ENCODE assay signal across 31 cellular contexts in genomic region chr12:113500662-113501435, GRCh38. TPM values are rescaled to one million over a fixed set of nuclear protein-coding genes. Genes with fewer than 3 reads are reported as not detected.
DNase-seq lines count a peak whose midpoint lies in the region; ATAC-seq, FAIRE-seq and TF ChIP-seq lines count a peak whose summit lies in the region.
"Had no signal": no experiment of that assay in that cellular context is flagged by ENCODE, and none has a peak within 500 bp of the region (broad histone marks: within the 10 kb centered on the region; RNA-seq: fewer than 3 reads in every experiment).

No MANE protein-coding gene starts in this region.

- H3K4me2 ChIP-seq in H9 (ENCODE audit: insufficient read depth, insufficient read length, low read length) (peak overlapping the region; percentile 5), GM12878 (ENCODE audit: control insufficient read depth, insufficient read depth) (no peak overlapping the region)
- H3K4me2 ChIP-seq: hepatocyte had no signal

- SMC1A ChIA-PET in GM12878 (lab: Charles Lee; ENCODE audit: uncharacterized antibody, unreplicated experiment), result no interaction called here

- H4K91ac ChIP-seq in H9 (ENCODE audit: insufficient read length, low read depth, low read length), result no peak overlapping the region

- no peaks in the 10 kb centered on the region for H3K79me2 ChIP-seq in H9 (ENCODE audit: insufficient read depth, low read length)
- no peaks in the 10 kb centered on the region for H3K79me2 ChIP-seq in GM12878 (ENCODE audit: control insufficient read depth, insufficient read depth, low read length)
- H3K79me2 ChIP-seq: hepatocyte had no signal

- TF ChIP-seq EP300 in GM12878 (IDR thresholded peaks at IDR 0.05; ENCODE audit: borderline replicate concordance in 1 of 2, control insufficient read depth in 1 of 2, low read depth in 2 of 2, low read length in 2 of 2), result no peak

- H3K4me3 ChIP-seq in GM12878, result no peak overlapping the region
- H3K4me3 ChIP-seq: esophagus squamous epithelium, hepatocyte, left ventricle myocardium inferior had no signal

- peaks cover 30 to 33% of the 10 kb centered on the region in 2 experiments for H3K4me1 Mint-ChIP-seq in H9
- H3K4me1 Mint-ChIP-seq: activated naive CD8-positive, alpha-beta T cell treated with anti-CD3 and anti-CD28 coated beads for 36 hours; mesothelial cell of epicardium; naive thymus-derived CD4-positive, alpha-beta T cell had no signal

- H3K27me3 ChIP-seq in H9 (ENCODE audit: insufficient read depth, low read length) (no peaks in the 10 kb centered on the region), GM12878 (replicated peaks in 1 of 2; ENCODE audit: control insufficient read depth in 2 of 2, insufficient read depth in 2 of 2, low read length in 1 of 2) (no peaks in the 10 kb centered on the region; a peak in 2 of 4 replicates)

- ATAC-seq in GM12878, result no peak
- ATAC-seq in HG02852 (IDR thresholded peaks at IDR 0.05; ENCODE audit: unreplicated experiment), result no peak
- ATAC-seq: naive thymus-derived CD4-positive, alpha-beta T cell had no signal

- H3K56ac ChIP-seq in H9 (ENCODE audit: insufficient read length, low read depth, low read length), result no peak overlapping the region

- TF ChIP-seq POLR2A in GM12878 (IDR thresholded peaks at IDR 0.05; ENCODE audit: low read depth, low read length), result no peak

- RAD21 ChIA-PET in GM12878 (lab: Charles Lee; ENCODE audit: unreplicated experiment), result no interaction called here

- H3K27ac ChIP-seq in H9 (ENCODE audit: insufficient read length, low read depth, low read length), result no peak overlapping the region
- H3K27ac ChIP-seq in GM12878 (ENCODE audit: control insufficient read depth, insufficient read depth), result no peak overlapping the region
- H3K27ac ChIP-seq: esophagus squamous epithelium, hepatocyte, left ventricle myocardium inferior, RWPE1 had no signal

- no peak overlapping the region for H2BK120ac ChIP-seq in H9 (ENCODE audit: low read depth, low read length, poor library complexity, severe bottlenecking)

- no peak overlapping the region for H4K5ac ChIP-seq in H9 (ENCODE audit: insufficient read length, low read depth, low read length)

- peak overlapping the region; percentile 68 to 93 (median 88) for H3K27ac Mint-ChIP-seq in H9
- H3K27ac Mint-ChIP-seq: activated naive CD8-positive, alpha-beta T cell treated with anti-CD3 and anti-CD28 coated beads for 36 hours; mesothelial cell of epicardium; naive thymus-derived CD4-positive, alpha-beta T cell had no signal

- H3K18ac ChIP-seq in H9 (ENCODE audit: insufficient read length, low read depth, low read length), result peak overlapping the region; percentile 73

- H4K20me1 ChIP-seq in H9 (ENCODE audit: control insufficient read depth, insufficient read depth, insufficient read length) (no peaks in the 10 kb centered on the region), GM12878 (ENCODE audit: control insufficient read depth, insufficient read depth) (no peaks in the 10 kb centered on the region)

- no CpG with 5 or more reads among the region's 12 CpGs for WGBS in H9 (ENCODE audit: extremely low coverage, insufficient read length, low lambda C conversion rate)
- 5% methylated on average over 12 of the region's 12 CpGs for WGBS in GM12878 (ENCODE audit: insufficient coverage, insufficient replicate concordance, low lambda C conversion rate, missing lambda C conversion rate)

- H3K14ac ChIP-seq in H9 (ENCODE audit: insufficient read depth, low read length), result peak overlapping the region; percentile 65; the same call in 1 of the 2 replicates

- H2BK15ac ChIP-seq in H9 (ENCODE audit: low read depth, low read length), result no peak overlapping the region

- no peaks in the 10 kb centered on the region for H3K23me2 ChIP-seq in H9 (ENCODE audit: insufficient read length, low read depth, low read length, poor library complexity, severe bottlenecking)

- BruUV-seq in GM12878 (replicated peaks; lab: Mats Ljungman, UMichigan), result no TSS peak

- no peaks in the 10 kb centered on the region for H3K79me1 ChIP-seq in H9 (ENCODE audit: insufficient read depth, low read depth, low read length, poor library complexity, severe bottlenecking)

- POLR2A ChIA-PET in GM12878 (lab: Charles Lee), result no interaction called here

- no peak overlapping the region for H3K23ac ChIP-seq in H9 (ENCODE audit: insufficient read length, low read depth, low read length)

- H3K9me3 ChIP-seq in H9 (ENCODE audit: control insufficient read depth, low read depth, low read length), result no peaks in the 10 kb centered on the region
- no peaks in the 10 kb centered on the region for H3K9me3 ChIP-seq in GM12878 (replicated peaks; ENCODE audit: control insufficient read depth, insufficient read depth, low read length)

- H2AFZ ChIP-seq in H9 (ENCODE audit: low read length), result no peak overlapping the region
- H2AFZ ChIP-seq in GM12878 (ENCODE audit: control insufficient read depth, low read depth, low read length), result no peak overlapping the region
- H2AFZ ChIP-seq: hepatocyte had no signal

- TF ChIP-seq RAD21 in GM12878 (IDR thresholded peaks at IDR 0.05; ENCODE audit: insufficient read depth, low read depth, low read length), result no peak

- no peaks in the 10 kb centered on the region for H3K36me3 ChIP-seq in GM12878 (ENCODE audit: control insufficient read depth in 2 of 2, insufficient read depth in 2 of 2, low read length in 1 of 2)
- H3K36me3 ChIP-seq: esophagus squamous epithelium, left ventricle myocardium inferior had no signal

- no peaks in the 10 kb centered on the region; a peak in 1 of 5 replicates for H3K9me3 Mint-ChIP-seq in H9
- H3K9me3 Mint-ChIP-seq: activated naive CD8-positive, alpha-beta T cell treated with anti-CD3 and anti-CD28 coated beads for 36 hours; mesothelial cell of epicardium had no signal

- no peak overlapping the region for H2AK5ac ChIP-seq in H9 (ENCODE audit: insufficient read length, low read length)

- no peak overlapping the region for H3T11ph ChIP-seq in H9 (ENCODE audit: low read length)

- no peak for TF ChIP-seq CTCF in H9 (conservative IDR thresholded peaks at IDR 0.05)
- no peak for TF ChIP-seq CTCF in GM12878 (IDR thresholded peaks at IDR 0.05 in 2 of 3, conservative IDR thresholded peaks at IDR 0.05 in 1 of 3; ENCODE audit: control insufficient read depth in 2 of 3, extremely low read depth in 1 of 3, insufficient read depth in 1 of 3, low read depth in 3 of 3, low read length in 3 of 3)

- peak overlapping the region; percentile 13 to 70; a peak in 4 of 5 replicates for H3K4me3 Mint-ChIP-seq in H9
- H3K4me3 Mint-ChIP-seq: activated naive CD8-positive, alpha-beta T cell treated with anti-CD3 and anti-CD28 coated beads for 36 hours; mesothelial cell of epicardium; naive thymus-derived CD4-positive, alpha-beta T cell had no signal

- H2BK12ac ChIP-seq in H9 (ENCODE audit: insufficient read length, low read depth, low read length), result no peak overlapping the region

- peak overlapping the region; percentile 62 for H2BK20ac ChIP-seq in H9 (ENCODE audit: low read depth, low read length, poor library complexity, severe bottlenecking)

- DNase-seq in H9, result peak; percentile 67
- peak; percentile 12 for DNase-seq in NCI-H524 treated with DMSO at 0.1 percent for 48 hours (lab: John Stamatoyannopoulos, UW)
- DNase-seq in GM12878 (ENCODE audit: low read depth, low spot score), result no peak
- DNase-seq in iPS-NIHi7 (ENCODE audit: extremely low spot score), result peak; percentile 62
- no peak for DNase-seq in effector CD8-positive, alpha-beta T cell (lab: John Stamatoyannopoulos, UW)
- DNase-seq in DMS114 treated with DMSO at 0.1 percent for 48 hours (lab: John Stamatoyannopoulos, UW; ENCODE audit: unreplicated experiment), result no peak
- no peak for DNase-seq in GDM1 (lab: John Stamatoyannopoulos, UW)
- DNase-seq: activated CD4-positive, alpha-beta T cell treated with anti-CD3 and anti-CD28 coated beads for 1 hour; activated effector memory CD4-positive, alpha-beta T cell treated with Interleukin-2 at 50 U/mL for 16 hours; activated naive CD8-positive, alpha-beta T cell treated with anti-CD3 and anti-CD28 coated beads for 36 hours; aorta; esophagus squamous epithelium; foreskin melanocyte; islet precursor cell; left ventricle myocardium inferior; naive thymus-derived CD4-positive, alpha-beta T cell; NCI-H1436 treated with DMSO at 0.1 percent for 48 hours; NCI-H2171 treated with DMSO at 0.1 percent for 48 hours; NCI-H510A treated with DMSO at 0.1 percent for 48 hours; stimulated activated naive CD4-positive, alpha-beta T cell had no signal

- H4K8ac ChIP-seq in H9 (replicated peaks; ENCODE audit: insufficient read length, low read depth, low read length), result no peak overlapping the region

- no peak overlapping the region; the same call in 1 of the 2 replicates for H3K4ac ChIP-seq in H9 (ENCODE audit: low read depth, low read length)

- H3K4me1 ChIP-seq in H9 (ENCODE audit: insufficient read depth, low read length), result peaks cover 9% of the 10 kb centered on the region; the same call in 1 of the 2 replicates
- no peaks in the 10 kb centered on the region for H3K4me1 ChIP-seq in GM12878 (ENCODE audit: control insufficient read depth, insufficient read depth, low read length)
- H3K4me1 ChIP-seq: esophagus squamous epithelium, left ventricle myocardium inferior had no signal

- intact Hi-C loops in GM12878 (cut with micrococcal nuclease; ENCODE audit: unreplicated experiment), result no loop called here

- peaks cover 0 to 4% (median 0%) of the 10 kb centered on the region in 3 experiments; a peak in 1 of 7 replicates for H3K36me3 Mint-ChIP-seq in H9 (ENCODE audit: insufficient read depth in 1 of 3, low read depth in 3 of 3)
- H3K36me3 Mint-ChIP-seq: activated naive CD8-positive, alpha-beta T cell treated with anti-CD3 and anti-CD28 coated beads for 36 hours; IgD-negative memory B cell; mesothelial cell of epicardium had no signal

- CTCF ChIA-PET in GM12878 (lab: Yijun Ruan, JAX), result no interaction called here

- H3K9ac ChIP-seq in H9 (ENCODE audit: extremely low read depth, insufficient read length, low read length) (no peak overlapping the region), GM12878 (ENCODE audit: control insufficient read depth, insufficient read depth, low read length) (no peak overlapping the region)

- in situ Hi-C loops in GM12878 (cut with MboI), result no loop called here

- FAIRE-seq in GM12878 (lab: Jason Lieb, UNC), result no peak
- FAIRE-seq: endometrium, GM18507 had no signal

- no peak overlapping the region for H2BK5ac ChIP-seq in H9 (ENCODE audit: insufficient read length, low read length)

- H3K27me3 Mint-ChIP-seq in H9 (ENCODE audit: low read depth), result peaks cover 16% of the 10 kb centered on the region

RNA-seq across cellular contexts. Expression of gene LHX5, which starts 29.2 kb away (rescaled TPM):
- total RNA-seq in H9 (2021) (1.9 and 2.1 TPM in 2 replicates), GM12878 (2014; rRNA removed) (not detected in 2 replicates), GM12878 (2014; rRNA removed; fragmentation: Illumina TruSeq; extraction: Trizol) (not detected in 2 replicates), GM12878 (2021) (not detected in 2 replicates)
- not detected in 2 replicates for total RNA-seq in GM12878 (2013; cell fraction: nucleolus; rRNA removed)
- not detected for polyA plus RNA-seq in GM12878 (2011; ENCODE audit: low read depth)
- polyA plus RNA-seq in GM12878 (2011; rRNA removed) (0.03 TPM in 1 of 2 replicates, not detected in the other), GM12878 (2014; fragmentation: Illumina TruSeq; extraction: Trizol) (not detected in 2 replicates), GM12878 (2014; fragmentation: Nextera tagmentation; extraction: Ambion mirVana) (not detected), GM12878 (2014; rRNA removed) (not detected in 2 replicates), GM12878 (2016; fragmentation: Nextera tagmentation; extraction: Ambion mirVana) (not detected)
- 0.01 and 0.05 TPM in 2 replicates for polyA plus RNA-seq in GM12878 (2011; cell fraction: cytosol; rRNA removed)
- polyA plus RNA-seq in GM12878 (2011; cell fraction: nucleus; rRNA removed), result 0.03 TPM in 1 of 2 replicates, not detected in the other
- not detected in 2 replicates for polyA plus RNA-seq in GM12878 (2012)
- not detected in 2 replicates for polyA minus RNA-seq in GM12878 (2011; rRNA and poly(A)+ RNA removed)
- not detected in 2 replicates for polyA minus RNA-seq in GM12878 (2011; cell fraction: cytosol; rRNA and poly(A)+ RNA removed)
- polyA minus RNA-seq in GM12878 (2011; cell fraction: nucleus; rRNA and poly(A)+ RNA removed), result not detected in 2 replicates
- total RNA-seq: activated naive CD8-positive, alpha-beta T cell treated with anti-CD3 and anti-CD28 coated beads for 36 hours; aorta; esophagus squamous epithelium; left ventricle myocardium inferior; mesothelial cell of epicardium; naive thymus-derived CD4-positive, alpha-beta T cell; osteoblast; T-helper 1 cell treated with Interleukin-12 subunit alpha and Interleukin-12 subunit beta and Interleukin-4 antibody, amounts not matched to agents 30 ng/mL and 1 ng/mL, for 36 hours; ureter had no signal
- polyA plus RNA-seq: aorta; BJ; IgD-negative memory B cell; naive thymus-derived CD4-positive, alpha-beta T cell had no signal

Comparison
In these comparisons a context has a peak if more than half of its experiments do, and no peak if none do; other contexts are left out.
1. DNase-seq: peak in H9 (single experiment), NCI-H524 treated with DMSO at 0.1 percent for 48 hours (single experiment) and iPS-NIHi7 (single experiment); none in GM12878 (single experiment), effector CD8-positive, alpha-beta T cell (single experiment), DMS114 treated with DMSO at 0.1 percent for 48 hours (single experiment) and GDM1 (single experiment).